14 cellular contexts compared by ENCODE assay signal in genomic region chr3:153285982-153286381, GRCh38.
DNase-seq lines count a peak whose midpoint lies in the region; ATAC-seq and TF ChIP-seq lines count a peak whose summit lies in the region.
"Had no signal": no experiment of that assay in that cellular context is flagged by ENCODE, and none has a peak within 500 bp of the region (broad histone marks: within the 10 kb centered on the region; RNA-seq: fewer than 3 reads in every experiment).

No MANE protein-coding gene starts in this region.

- no peak for DNase-seq in Calu3
- no peak for DNase-seq in MM.1S
- no peak for DNase-seq in effector memory CD8-positive, alpha-beta T cell
- peak; percentile 7 for DNase-seq in renal cortical epithelial cell (ENCODE audit: low read depth)
- DNase-seq in Karpas-422, result no peak
- DNase-seq: activated T-cell treated with anti-CD3 and anti-CD28 coated beads, Interleukin-2, amount 50 U/mL, for 4 hours; KG1; NCI-H2171 treated with DMSO at 0.1 percent for 48 hours; stimulated activated CD8-positive, alpha-beta memory T cell treated with anti-CD3 and anti-CD28 coated beads, Interleukin-4, amount 100 ng/mL, for 48 hours had no signal

- intact Hi-C loops in Calu3 (cut with micrococcal nuclease; ENCODE audit: unreplicated experiment), result loop anchor here (2.0 kb wide), 1 partner anchor 121 kb away; no protein-coding TSS in a partner anchor

- H3K27me3 ChIP-seq in MM.1S (replicated peaks; ENCODE audit: insufficient read depth, low read length) (no peaks in the 10 kb centered on the region), Karpas-422 (ENCODE audit: low read length) (no peaks in the 10 kb centered on the region)
- H3K27me3 ChIP-seq: cardiac muscle cell, esophagus muscularis mucosa had no signal

- no peaks in the 10 kb centered on the region for H3F3A ChIP-seq in MM.1S (ENCODE audit: insufficient read depth, low read length)

- no peaks in the 10 kb centered on the region for H3K79me2 ChIP-seq in MM.1S (ENCODE audit: low read length)
- no peaks in the 10 kb centered on the region for H3K79me2 ChIP-seq in Karpas-422 (ENCODE audit: low read length)

- H3K4me3 Mint-ChIP-seq in Calu3 (ENCODE audit: low read depth, unreplicated experiment), result no peak overlapping the region
- peak overlapping the region in 1 of 2 donors; percentile 57 for H3K4me3 Mint-ChIP-seq in effector memory CD8-positive, alpha-beta T cell
- H3K4me3 Mint-ChIP-seq: activated T-cell treated with anti-CD3 and anti-CD28 coated beads, Interleukin-2, amount 50 U/mL, for 4 hours; nephron had no signal

- H3K9me2 ChIP-seq in MM.1S (replicated peaks; ENCODE audit: insufficient read depth, low read length) (no peaks in the 10 kb centered on the region), Karpas-422 (replicated peaks; ENCODE audit: insufficient read depth, low read length) (no peaks in the 10 kb centered on the region)

- H3K9me3 ChIP-seq in MM.1S (replicated peaks; ENCODE audit: insufficient read depth, low read length), result no peaks in the 10 kb centered on the region
- no peaks in the 10 kb centered on the region for H3K9me3 ChIP-seq in Karpas-422 (ENCODE audit: low read length)
- H3K9me3 ChIP-seq: esophagus muscularis mucosa had no signal

- CTCF ChIA-PET in Calu3 (lab: Charles Lee), result interaction anchor here (1.3 kb wide), 1 partner anchor 243 kb away, joined by 4 read pairs; no protein-coding TSS in a partner anchor

- H3K9ac ChIP-seq in MM.1S (ENCODE audit: low read length) (no peak overlapping the region), Karpas-422 (ENCODE audit: low read length) (no peak overlapping the region)

- H3K36me3 ChIP-seq in MM.1S (replicated peaks; ENCODE audit: insufficient read depth, low read length) (no peaks in the 10 kb centered on the region), Karpas-422 (ENCODE audit: insufficient read depth, low read length) (no peaks in the 10 kb centered on the region)
- H3K36me3 ChIP-seq: cardiac muscle cell, esophagus muscularis mucosa had no signal

- no peak overlapping the region for H2AFZ ChIP-seq in MM.1S (ENCODE audit: low read length)
- no peak overlapping the region for H2AFZ ChIP-seq in Karpas-422 (ENCODE audit: low read length)

- H3K36me3 Mint-ChIP-seq in Calu3 (ENCODE audit: insufficient read depth, unreplicated experiment), result peaks cover 5% of the 10 kb centered on the region
- no peaks in the 10 kb centered on the region for H3K36me3 Mint-ChIP-seq in effector memory CD8-positive, alpha-beta T cell (ENCODE audit: insufficient read depth)

- H3K4me1 ChIP-seq in MM.1S (ENCODE audit: low read length) (peaks cover 20% of the 10 kb centered on the region), Karpas-422 (ENCODE audit: low read length) (no peaks in the 10 kb centered on the region)

- no peak for ATAC-seq in effector memory CD8-positive, alpha-beta T cell (replicated peaks)
- ATAC-seq in HG02588 (IDR thresholded peaks at IDR 0.05; ENCODE audit: unreplicated experiment) (no peak), GM21528 (IDR thresholded peaks at IDR 0.05; ENCODE audit: low FRiP score, unreplicated experiment) (no peak)

- no peak overlapping the region for H3K4me3 ChIP-seq in MM.1S (ENCODE audit: low read length)
- no peak overlapping the region for H3K4me3 ChIP-seq in Karpas-422 (ENCODE audit: low read length)
- H3K4me3 ChIP-seq: cardiac muscle cell, esophagus muscularis mucosa had no signal

- H3K4me2 ChIP-seq in MM.1S (ENCODE audit: low read depth, low read length) (0 out of 2 replicates have a peak overlapping the region, but pooled peaks have one; percentile 15), Karpas-422 (ENCODE audit: low read depth, low read length, poor library complexity, severe bottlenecking) (no peak overlapping the region)

- H3K27ac ChIP-seq in MM.1S (ENCODE audit: low read length), result no peak overlapping the region
- H3K27ac ChIP-seq in Karpas-422 (ENCODE audit: low read length), result no peak overlapping the region
- H3K27ac ChIP-seq: cardiac muscle cell had no signal

- H3K27me3 Mint-ChIP-seq in Calu3 (ENCODE audit: unreplicated experiment), result no peaks in the 10 kb centered on the region
- no peaks in the 10 kb centered on the region for H3K27me3 Mint-ChIP-seq in effector memory CD8-positive, alpha-beta T cell

- TF ChIP-seq CTCF in Calu3 (IDR thresholded peaks at IDR 0.05; ENCODE audit: unreplicated experiment), result no peak
- TF ChIP-seq CTCF in MM.1S (IDR thresholded peaks at IDR 0.05; ENCODE audit: low read length), result no peak

- H4K20me1 ChIP-seq in MM.1S (ENCODE audit: insufficient read depth, low read length) (no peaks in the 10 kb centered on the region), Karpas-422 (ENCODE audit: insufficient read depth, low read depth, low read length) (no peaks in the 10 kb centered on the region)

- no TSS peak for BruUV-seq in Calu3 (replicated peaks; lab: Mats Ljungman, UMichigan)

- H3K9me3 Mint-ChIP-seq in Calu3 (ENCODE audit: low read depth, unreplicated experiment), result no peaks in the 10 kb centered on the region
- H3K9me3 Mint-ChIP-seq in effector memory CD8-positive, alpha-beta T cell, result no peaks in the 10 kb centered on the region
- H3K9me3 Mint-ChIP-seq: activated T-cell treated with anti-CD3 and anti-CD28 coated beads, Interleukin-2, amount 50 U/mL, for 4 hours; nephron had no signal

- peak overlapping the region; percentile 73 for H3K27ac Mint-ChIP-seq in Calu3 (ENCODE audit: unreplicated experiment)
- H3K27ac Mint-ChIP-seq in effector memory CD8-positive, alpha-beta T cell, result peak overlapping the region; percentile 76 to 90
- H3K27ac Mint-ChIP-seq: nephron had no signal

- H3K4me1 Mint-ChIP-seq in Calu3 (ENCODE audit: low read depth, unreplicated experiment), result peaks cover 44% of the 10 kb centered on the region
- H3K4me1 Mint-ChIP-seq in effector memory CD8-positive, alpha-beta T cell (ENCODE audit: low read depth in 2 of 2), result peaks cover 31 to 51% of the 10 kb centered on the region in 2 donors
